Comparison of ENCODE assay signal across 18 cellular contexts in genomic region chr4:6894086-6894478, GRCh38. TPM values are rescaled to one million over a fixed set of nuclear protein-coding genes. Genes with fewer than 3 reads are reported as not detected.
DNase-seq lines count a peak whose midpoint lies in the region; ATAC-seq and TF ChIP-seq lines count a peak whose summit lies in the region.
"Had no signal": no experiment of that assay in that cellular context is flagged by ENCODE, and none has a peak within 500 bp of the region (broad histone marks: within the 10 kb centered on the region; RNA-seq: fewer than 3 reads in every experiment).

No MANE protein-coding gene starts in this region.

- no peak for ATAC-seq in HG02938 (IDR thresholded peaks at IDR 0.05; ENCODE audit: unreplicated experiment)
- ATAC-seq: foreskin keratinocyte, left ventricle myocardium superior had no signal

- H3K27me3 ChIP-seq in BLaER1 treated with 17β-estradiol and CSF1 and Interleukin-3, amounts not matched to agents 10 nM and 100 nM, result no peaks in the 10 kb centered on the region
- H3K27me3 ChIP-seq in CD4-positive, alpha-beta memory T cell (ENCODE audit: insufficient read depth, low read length), result no peaks in the 10 kb centered on the region
- no peaks in the 10 kb centered on the region for H3K27me3 ChIP-seq in neutrophil
- H3K27me3 ChIP-seq in H7 (ENCODE audit: control insufficient read depth, insufficient read depth, low read length), result no peaks in the 10 kb centered on the region
- H3K27me3 ChIP-seq: foreskin keratinocyte had no signal

- H3K4me2 ChIP-seq in BLaER1 treated with 17β-estradiol and CSF1 and Interleukin-3, amounts not matched to agents 10 nM and 100 nM, result peak overlapping the region; percentile 79 to 93 (median 88)

- H3K36me3 Mint-ChIP-seq in CD4-positive, alpha-beta memory T cell, result no peaks in the 10 kb centered on the region
- no peaks in the 10 kb centered on the region for H3K36me3 Mint-ChIP-seq in chondrocyte (ENCODE audit: low read depth)

- no peaks in the 10 kb centered on the region for H4K20me1 ChIP-seq in BLaER1 treated with 17β-estradiol and CSF1 and Interleukin-3, amounts not matched to agents 10 nM and 100 nM

- no peak overlapping the region for H3K4me3 Mint-ChIP-seq in CD4-positive, alpha-beta memory T cell
- H3K4me3 Mint-ChIP-seq in chondrocyte (ENCODE audit: unreplicated experiment), result no peak overlapping the region
- H3K4me3 Mint-ChIP-seq: activated naive CD4-positive, alpha-beta T cell treated with anti-CD3 and anti-CD28 coated beads for 36 hours had no signal

- intact Hi-C loops in CD4-positive, alpha-beta memory T cell (cut with micrococcal nuclease), result no loop called here

- H3K9me3 Mint-ChIP-seq in CD4-positive, alpha-beta memory T cell, result no peaks in the 10 kb centered on the region
- peaks cover 2% of the 10 kb centered on the region for H3K9me3 Mint-ChIP-seq in chondrocyte (ENCODE audit: low read depth)

- POLR2A ChIA-PET in CD4-positive, alpha-beta memory T cell (lab: Charles Lee; ENCODE audit: partially characterized antibody), result interaction anchor here (2.6 kb wide), 2 partner anchors 16 to 93 kb away, joined by 7 to 11 read pairs; partner anchors contain the start of gene TBC1D14

- H3K9me3 ChIP-seq in BLaER1 treated with 17β-estradiol and CSF1 and Interleukin-3, amounts not matched to agents 10 nM and 100 nM (replicated peaks in 1 of 11), result peaks cover 20 to 40% (median 24%) of the 10 kb centered on the region in 11 experiments
- H3K9me3 ChIP-seq in CD4-positive, alpha-beta memory T cell (ENCODE audit: control insufficient read depth in 1 of 2, low read length in 2 of 2), result peaks cover 0 to 3% of the 10 kb centered on the region in 2 donors
- no peaks in the 10 kb centered on the region for H3K9me3 ChIP-seq in neutrophil
- H3K9me3 ChIP-seq: prostate gland had no signal

- peak overlapping the region; percentile 6 to 84 (median 79); a peak in 21 of 22 replicates for H3K27ac ChIP-seq in BLaER1 treated with 17β-estradiol and CSF1 and Interleukin-3, amounts not matched to agents 10 nM and 100 nM
- H3K27ac ChIP-seq in CD4-positive, alpha-beta memory T cell (ENCODE audit: low read depth, low read length), result no peak overlapping the region
- peak overlapping the region; percentile 82 for H3K27ac ChIP-seq in neutrophil
- H3K27ac ChIP-seq: foreskin keratinocyte, prostate gland, VCaP had no signal

- H3K4me3 ChIP-seq in BLaER1 treated with 17β-estradiol and CSF1 and Interleukin-3, amounts not matched to agents 10 nM and 100 nM, result no peak overlapping the region
- H3K4me3 ChIP-seq in CD4-positive, alpha-beta memory T cell (ENCODE audit: low read length in 2 of 2), result no peak overlapping the region
- H3K4me3 ChIP-seq in neutrophil (ENCODE audit: low read depth in 1 of 2, low read length in 1 of 2) (no peak overlapping the region), H7 (ENCODE audit: insufficient read depth, low read depth, low read length) (no peak overlapping the region)
- H3K4me3 ChIP-seq: prostate gland had no signal

- H3K27ac Mint-ChIP-seq in CD4-positive, alpha-beta memory T cell, result peak overlapping the region in 5 of 7 donors; percentile 22 to 82 (median 70)
- H3K27ac Mint-ChIP-seq in chondrocyte (ENCODE audit: unreplicated experiment), result peak overlapping the region; percentile 88
- H3K27ac Mint-ChIP-seq: activated naive CD4-positive, alpha-beta T cell treated with anti-CD3 and anti-CD28 coated beads for 36 hours had no signal

- H3K36me3 ChIP-seq in BLaER1 treated with 17β-estradiol and CSF1 and Interleukin-3, amounts not matched to agents 10 nM and 100 nM, result peaks cover 0 to 18% (median 4%) of the 10 kb centered on the region in 11 experiments; a peak in 11 of 22 replicates
- no peaks in the 10 kb centered on the region for H3K36me3 ChIP-seq in CD4-positive, alpha-beta memory T cell (ENCODE audit: insufficient read depth, low read length)
- no peaks in the 10 kb centered on the region for H3K36me3 ChIP-seq in neutrophil
- no peaks in the 10 kb centered on the region for H3K36me3 ChIP-seq in H7 (replicated peaks; ENCODE audit: control insufficient read depth, insufficient read depth, low read length)
- H3K36me3 ChIP-seq: prostate gland had no signal

- no peak for TF ChIP-seq CTCF in chondrocyte (IDR thresholded peaks at IDR 0.05)
- no peak for TF ChIP-seq CTCF in neutrophil (IDR thresholded peaks at IDR 0.05)

- CTCF ChIA-PET in CD4-positive, alpha-beta memory T cell (lab: Charles Lee; ENCODE audit: partially characterized antibody), result interaction anchor here (0.6 to 3.4 kb wide), 6 partner anchors 10 to 175 kb away, joined by 3 to 22 read pairs (median 4); partner anchors contain the start of gene GRPEL1

- H3K4me1 ChIP-seq in BLaER1 treated with 17β-estradiol and CSF1 and Interleukin-3, amounts not matched to agents 10 nM and 100 nM, result peaks cover 55 to 75% (median 68%) of the 10 kb centered on the region in 10 experiments
- H3K4me1 ChIP-seq in CD4-positive, alpha-beta memory T cell (ENCODE audit: insufficient read depth, low read length), result peaks cover 30% of the 10 kb centered on the region
- H3K4me1 ChIP-seq in neutrophil (ENCODE audit: control insufficient read depth in 1 of 2, insufficient read depth in 1 of 2, low read depth in 1 of 2, low read length in 1 of 2), result peaks cover 34 to 49% of the 10 kb centered on the region in 2 experiments
- H3K4me1 ChIP-seq: foreskin keratinocyte, prostate gland had no signal

- peaks cover 16 to 43% (median 30%) of the 10 kb centered on the region in 4 donors for H3K4me1 Mint-ChIP-seq in CD4-positive, alpha-beta memory T cell
- H3K4me1 Mint-ChIP-seq in chondrocyte (ENCODE audit: low read depth), result peaks cover 34% of the 10 kb centered on the region

- no peaks in the 10 kb centered on the region for H3K27me3 Mint-ChIP-seq in CD4-positive, alpha-beta memory T cell
- no peaks in the 10 kb centered on the region for H3K27me3 Mint-ChIP-seq in chondrocyte (ENCODE audit: low read depth)

- DNase-seq in CD4-positive, alpha-beta memory T cell, result no peak
- DNase-seq in chondrocyte (ENCODE audit: low spot score), result no peak
- DNase-seq in H7, result no peak
- DNase-seq in NCI-H2196 treated with DMSO at 0.1 percent for 48 hours (lab: John Stamatoyannopoulos, UW; ENCODE audit: unreplicated experiment), result no peak
- DNase-seq: activated naive CD4-positive, alpha-beta T cell treated with anti-CD3 and anti-CD28 coated beads for 36 hours; activated T-cell treated with anti-CD3 and anti-CD28 coated beads, Interleukin-2, amount 50 U/mL, for 1 hour; foreskin keratinocyte; Kasumi-1; left ventricle myocardium superior; NCI-H1694 treated with DMSO at 0.1 percent for 48 hours; NCI-H345; SIG-M5; stimulated activated naive CD4-positive, alpha-beta T cell treated with Interleukin-2 at 50 U/mL for 16 hours had no signal

- peak overlapping the region in 8 of 11 experiments; percentile 25 to 73 (median 69); a peak in 9 of 22 replicates for H3K9ac ChIP-seq in BLaER1 treated with 17β-estradiol and CSF1 and Interleukin-3, amounts not matched to agents 10 nM and 100 nM

RNA-seq across cellular contexts. Expression of gene TBC1D14, which starts 15.5 kb away (rescaled TPM):
- total RNA-seq in CD4-positive, alpha-beta memory T cell, result 10 to 100 TPM; 73.7 to 80.7 TPM
- 10 to 100 TPM; 40.7 to 52.2 TPM for polyA plus RNA-seq in CD4-positive, alpha-beta memory T cell
- 24.2 to 29.1 TPM (median 25.2 TPM) in 3 replicates for total RNA-seq in chondrocyte
- 55.8 and 58.3 TPM in 2 replicates for total RNA-seq in H7 (2014; rRNA removed; shearing (Covaris generic))
